Comparison of ENCODE assay signal across 22 cellular contexts in genomic region chr10:21964983-21965665, GRCh38. TPM values are rescaled to one million over a fixed set of nuclear protein-coding genes. Genes with fewer than 3 reads are reported as not detected.
DNase-seq lines count a peak whose midpoint lies in the region; ATAC-seq, FAIRE-seq and TF ChIP-seq lines count a peak whose summit lies in the region.
"Had no signal": no experiment of that assay in that cellular context is flagged by ENCODE, and none has a peak within 500 bp of the region (broad histone marks: within the 10 kb centered on the region; RNA-seq: fewer than 3 reads in every experiment).

No MANE protein-coding gene starts in this region.

- H3K23ac ChIP-seq in mesenchymal stem cell (ENCODE audit: low read length in 2 of 2): no peak overlapping the region

- H3K27ac Mint-ChIP-seq in Caco-2 (ENCODE audit: unreplicated experiment): peak overlapping the region; percentile 6
- no peak overlapping the region for H3K27ac Mint-ChIP-seq in activated CD8-positive, alpha-beta T cell treated with anti-CD3 and anti-CD28 coated beads, Interleukin-2, amount 10 ng/mL, durations not matched to agents 7 days and 5 days
- H3K27ac Mint-ChIP-seq: CD4-positive, alpha-beta T cell had no signal

- H2BK12ac ChIP-seq in mesenchymal stem cell (ENCODE audit: low read length in 2 of 2): no peak overlapping the region

- no peak for TF ChIP-seq POLR2A in K562 (conservative IDR thresholded peaks at IDR 0.05)

- peaks cover 25% of the 10 kb centered on the region for H3K9me3 Mint-ChIP-seq in Caco-2 (ENCODE audit: unreplicated experiment)
- no peaks in the 10 kb centered on the region for H3K9me3 Mint-ChIP-seq in activated CD8-positive, alpha-beta T cell treated with anti-CD3 and anti-CD28 coated beads, Interleukin-2, amount 10 ng/mL, durations not matched to agents 7 days and 5 days (ENCODE audit: insufficient read depth)

- H3K18ac ChIP-seq in mesenchymal stem cell (ENCODE audit: low read depth in 1 of 2, low read length in 2 of 2): no peak overlapping the region

- H2BK120ac ChIP-seq in mesenchymal stem cell (ENCODE audit: low read depth, low read length): no peak overlapping the region

- no peaks in the 10 kb centered on the region for H3K27me3 Mint-ChIP-seq in Caco-2 (ENCODE audit: insufficient read depth, unreplicated experiment)
- H3K27me3 Mint-ChIP-seq in activated CD8-positive, alpha-beta T cell treated with anti-CD3 and anti-CD28 coated beads, Interleukin-2, amount 10 ng/mL, durations not matched to agents 7 days and 5 days (ENCODE audit: low read depth): no peaks in the 10 kb centered on the region
- H3K27me3 Mint-ChIP-seq: CD4-positive, alpha-beta T cell had no signal

- no peak overlapping the region for H4K8ac ChIP-seq in mesenchymal stem cell (ENCODE audit: low read length)

- H3K4me1 ChIP-seq in Caco-2: peaks cover 32% of the 10 kb centered on the region
- peaks cover 0 to 4% of the 10 kb centered on the region in 2 experiments; a peak in 2 of 5 replicates for H3K4me1 ChIP-seq in K562 (replicated peaks in 1 of 2; ENCODE audit: control insufficient read depth in 2 of 2, insufficient read depth in 2 of 2, low read length in 2 of 2)
- H3K4me1 ChIP-seq in mesenchymal stem cell (ENCODE audit: control insufficient read depth, insufficient read depth, low read depth, low read length): no peaks in the 10 kb centered on the region
- H3K4me1 ChIP-seq: HAP-1 had no signal

- BruUV-seq in Caco-2 (replicated peaks; lab: Mats Ljungman, UMichigan) (no TSS peak), K562 (replicated peaks; lab: Mats Ljungman, UMichigan) (no TSS peak)

- peaks cover 7% of the 10 kb centered on the region; the same call in 1 of the 2 replicates for H3K9me3 ChIP-seq in Caco-2
- 0 out of 2 replicates have a peak, but pooled peaks cover 2% of the 10 kb centered on the region for H3K9me3 ChIP-seq in K562 (replicated peaks; ENCODE audit: control insufficient read depth, insufficient read depth, low read depth, low read length)
- no peaks in the 10 kb centered on the region for H3K9me3 ChIP-seq in mesenchymal stem cell (ENCODE audit: control insufficient read depth, low read length)
- H3K9me3 ChIP-seq: A549, HAP-1 had no signal

- peaks cover 9% of the 10 kb centered on the region for H3K36me3 Mint-ChIP-seq in Caco-2 (ENCODE audit: insufficient read depth, unreplicated experiment)
- H3K36me3 Mint-ChIP-seq in activated CD8-positive, alpha-beta T cell treated with anti-CD3 and anti-CD28 coated beads, Interleukin-2, amount 10 ng/mL, durations not matched to agents 7 days and 5 days (ENCODE audit: low read depth): no peaks in the 10 kb centered on the region

- no peak overlapping the region for H2AK5ac ChIP-seq in mesenchymal stem cell (ENCODE audit: low read length, severe bottlenecking)

- no peaks in the 10 kb centered on the region for H3K9me1 ChIP-seq in K562 (ENCODE audit: control insufficient read depth, insufficient read depth, low read length)

- no peak for TF ChIP-seq RAD21 in K562 (CRISPR knock-in tag; conservative IDR thresholded peaks at IDR 0.05 in 1 of 2, IDR thresholded peaks at IDR 0.05 in 1 of 2)

- ATAC-seq in K562 (no peak), left cardiac atrium (no peak), GM21367 (IDR thresholded peaks at IDR 0.05; ENCODE audit: unreplicated experiment) (no peak), HG03135 (IDR thresholded peaks at IDR 0.05; ENCODE audit: unreplicated experiment) (no peak)
- no peak for ATAC-seq in activated CD8-positive, alpha-beta T cell treated with anti-CD3 and anti-CD28 coated beads, Interleukin-2, amount 10 ng/mL, durations not matched to agents 7 days and 5 days
- ATAC-seq: A549, GM12878 had no signal

- CTCF ChIA-PET in Caco-2 (lab: Charles Lee): no interaction called here
- CTCF ChIA-PET in K562 (lab: Yijun Ruan, JAX; ENCODE audit: low intra/inter-chr PET ratio): no interaction called here
- CTCF ChIA-PET in activated CD8-positive, alpha-beta T cell treated with anti-CD3 and anti-CD28 coated beads, Interleukin-2, amount 10 ng/mL, durations not matched to agents 7 days and 5 days (lab: Charles Lee): no interaction called here

- peaks cover 17% of the 10 kb centered on the region for H3K79me1 ChIP-seq in mesenchymal stem cell (replicated peaks; ENCODE audit: low read length, poor library complexity, severe bottlenecking)

- peaks cover 31% of the 10 kb centered on the region for H3K4me1 Mint-ChIP-seq in Caco-2 (ENCODE audit: low read depth, unreplicated experiment)
- no peaks in the 10 kb centered on the region for H3K4me1 Mint-ChIP-seq in activated CD8-positive, alpha-beta T cell treated with anti-CD3 and anti-CD28 coated beads, Interleukin-2, amount 10 ng/mL, durations not matched to agents 7 days and 5 days (ENCODE audit: low read depth)

- H3K79me2 ChIP-seq in K562 (ENCODE audit: control insufficient read depth, insufficient read depth, low read length): peaks cover 43% of the 10 kb centered on the region

- in situ Hi-C loops in K562 (cut with MboI): loop anchor here (25.0 kb wide), 1 partner anchor 903 kb away; no protein-coding TSS in a partner anchor

- intact Hi-C loops in Caco-2 (cut with micrococcal nuclease; ENCODE audit: unreplicated experiment) (no loop called here), K562 (cut with micrococcal nuclease) (no loop called here), left cardiac atrium (cut with DNase I) (loop anchor here in 1 of 2 donors (10.0 kb wide), 1 partner anchor 470 kb away; no protein-coding TSS in a partner anchor)

- H3K36me3 ChIP-seq in Caco-2 (ENCODE audit: control insufficient read depth, insufficient read depth, low read length): no peaks in the 10 kb centered on the region
- no peaks in the 10 kb centered on the region for H3K36me3 ChIP-seq in K562 (ENCODE audit: control insufficient read depth, insufficient read depth, low read length)
- no peaks in the 10 kb centered on the region for H3K36me3 ChIP-seq in mesenchymal stem cell (ENCODE audit: control insufficient read depth in 1 of 2, insufficient read depth in 2 of 2, low read depth in 1 of 2, low read length in 2 of 2)
- H3K36me3 ChIP-seq: HAP-1 had no signal

- DNase-seq in Caco-2: peak in 1 of 2 experiments; percentile 21
- DNase-seq in K562 (ENCODE audit: extremely low read depth in 1 of 4, low spot score in 3 of 4): no peak
- peak; percentile 18 for DNase-seq in mesenchymal stem cell
- no peak for DNase-seq in left cardiac atrium
- no peak for DNase-seq in activated CD8-positive, alpha-beta T cell treated with anti-CD3 and anti-CD28 coated beads, Interleukin-2, amount 10 ng/mL, durations not matched to agents 7 days and 5 days
- DNase-seq: AML-193; CD4-positive, alpha-beta T cell; DMS153; DMS79; GM23248; IMR-90; KBM-7 had no signal

- TF ChIP-seq CTCF in Caco-2 (IDR thresholded peaks at IDR 0.05; ENCODE audit: insufficient read depth in 1 of 2, low read depth in 1 of 2, low read length in 1 of 2, severe bottlenecking in 1 of 2, unreplicated experiment in 1 of 2) (no peak), K562 (IDR thresholded peaks at IDR 0.05 in 2 of 3, conservative IDR thresholded peaks at IDR 0.05 in 1 of 3; ENCODE audit: insufficient read depth in 2 of 3, low read depth in 1 of 3, low read length in 3 of 3) (no peak)

- no peak overlapping the region for H3K4me2 ChIP-seq in K562 (ENCODE audit: insufficient read depth, low read length)
- H3K4me2 ChIP-seq in mesenchymal stem cell (ENCODE audit: low read length, poor library complexity, severe bottlenecking): no peak overlapping the region
- H3K4me2 ChIP-seq: A549 had no signal

- no peak overlapping the region for H2AFZ ChIP-seq in K562 (ENCODE audit: low read depth, low read length)
- H2AFZ ChIP-seq in mesenchymal stem cell (ENCODE audit: low read depth, low read length): no peak overlapping the region
- H2AFZ ChIP-seq: GM23248 had no signal

- POLR2A ChIA-PET in Caco-2 (lab: Charles Lee): interaction anchor here (0.6 to 0.7 kb wide), 2 partner anchors 470 to 567 kb away, joined by 3 to 8 read pairs; no protein-coding TSS in a partner anchor
- POLR2A ChIA-PET in K562 (lab: Yijun Ruan, JAX): interaction anchor here (0.5 to 0.8 kb wide), 2 partner anchors 12 to 751 kb away, joined by 3 read pairs; no protein-coding TSS in a partner anchor
- POLR2A ChIA-PET in activated CD8-positive, alpha-beta T cell treated with anti-CD3 and anti-CD28 coated beads, Interleukin-2, amount 10 ng/mL, durations not matched to agents 7 days and 5 days (lab: Charles Lee): no interaction called here

- FAIRE-seq in G401.6 (lab: Jason Lieb, UNC) (peak; percentile 51), K562 (lab: Jason Lieb, UNC) (no peak)
- FAIRE-seq: A549, GM12878, GM19239, HTR-8/SVneo had no signal

- no peak overlapping the region for H3K4ac ChIP-seq in mesenchymal stem cell (ENCODE audit: low read depth in 1 of 2, low read length in 2 of 2)

- H4K91ac ChIP-seq in mesenchymal stem cell (ENCODE audit: low read length): no peak overlapping the region

- no peak overlapping the region for H3K9ac ChIP-seq in K562 (ENCODE audit: insufficient read depth in 1 of 2, low read depth in 2 of 2, low read length in 2 of 2)
- H3K9ac ChIP-seq in mesenchymal stem cell (ENCODE audit: low read length): no peak overlapping the region
- H3K9ac ChIP-seq: GM23248 had no signal

- H2BK15ac ChIP-seq in mesenchymal stem cell (ENCODE audit: low read depth, poor library complexity, severe bottlenecking): no peak overlapping the region

- no peaks in the 10 kb centered on the region for H4K20me1 ChIP-seq in K562 (replicated peaks; ENCODE audit: control insufficient read depth, insufficient read depth, low read length)

- H3K27ac ChIP-seq in K562 (ENCODE audit: extremely low read depth, low read depth, low read length): no peak overlapping the region
- H3K27ac ChIP-seq in mesenchymal stem cell (ENCODE audit: low read length, poor library complexity, severe bottlenecking): no peak overlapping the region
- H3K27ac ChIP-seq: A549, C4-2B, GM23248, HL-60 had no signal

- no peak for TF ChIP-seq EP300 in K562 (IDR thresholded peaks at IDR 0.05; ENCODE audit: low read length)

- H3K27me3 ChIP-seq in Caco-2 (replicated peaks; ENCODE audit: control insufficient read depth, insufficient read depth, low read length) (no peaks in the 10 kb centered on the region), K562 (ENCODE audit: control insufficient read depth in 2 of 2, insufficient read depth in 2 of 2, low read length in 2 of 2) (no peaks in the 10 kb centered on the region), mesenchymal stem cell (ENCODE audit: control insufficient read depth in 1 of 2, insufficient read depth in 1 of 2, low read length in 2 of 2) (no peaks in the 10 kb centered on the region)

- H3K4me3 Mint-ChIP-seq in Caco-2 (ENCODE audit: unreplicated experiment): no peak overlapping the region
- H3K4me3 Mint-ChIP-seq in activated CD8-positive, alpha-beta T cell treated with anti-CD3 and anti-CD28 coated beads, Interleukin-2, amount 10 ng/mL, durations not matched to agents 7 days and 5 days: no peak overlapping the region
- H3K4me3 Mint-ChIP-seq: CD4-positive, alpha-beta T cell had no signal

- no peak overlapping the region for H2BK5ac ChIP-seq in mesenchymal stem cell (ENCODE audit: low read depth, low read length, poor library complexity, severe bottlenecking)

- H3K4me3 ChIP-seq in Caco-2 (ENCODE audit: low read depth, low read length) (no peak overlapping the region), K562 (no peak overlapping the region), mesenchymal stem cell (ENCODE audit: insufficient read depth in 1 of 2, low read depth in 1 of 2, low read length in 2 of 2) (no peak overlapping the region)
- H3K4me3 ChIP-seq: A549, GM12878, GM23248, HAP-1 had no signal

- H3K14ac ChIP-seq in mesenchymal stem cell (ENCODE audit: low read length in 2 of 2): no peak overlapping the region

RNA-seq across cellular contexts. Expression of gene DNAJC1, which starts 38.4 kb away (rescaled TPM):
- 50.7 and 54.2 TPM in 2 replicates for total RNA-seq in Caco-2 (2022)
- total RNA-seq in K562 (2011; cell fraction: chromatin; rRNA removed; ENCODE audit: low replicate concordance): 29.4 and 61.1 TPM in 2 replicates
- total RNA-seq in K562 (2011; cell fraction: nucleolus; rRNA removed): 34.9 and 39.7 TPM in 2 replicates
- total RNA-seq in K562 (2011; cell fraction: nucleoplasm; rRNA removed): 35.4 and 45.9 TPM in 2 replicates
- total RNA-seq in K562 (2014; rRNA removed): 57.7 and 77.6 TPM in 2 replicates
- total RNA-seq in K562 (2014; rRNA removed; fragmentation: Illumina TruSeq; extraction: Trizol): 40.3 and 46.3 TPM in 2 replicates
- 43.7 and 47.5 TPM in 2 replicates for total RNA-seq in K562 (2015; rRNA removed; fragmentation: Illumina TruSeq; extraction: Trizol)
- 36.4 and 39.6 TPM in 2 replicates for total RNA-seq in K562 (2021)
- 57.6 and 63.4 TPM in 2 replicates for polyA plus RNA-seq in K562 (2011; rRNA removed)
- 21.2 and 30.8 TPM in 2 replicates for polyA plus RNA-seq in K562 (2011; cell fraction: cytosol; rRNA removed)
- polyA plus RNA-seq in K562 (2011; cell fraction: nucleus; rRNA removed): 23.2 and 30.1 TPM in 2 replicates
- polyA plus RNA-seq in K562 (2012): 30.9 and 42.9 TPM in 2 replicates
- polyA plus RNA-seq in K562 (2014; fragmentation: Illumina TruSeq; extraction: Trizol): 39.7 and 52.9 TPM in 2 replicates
- 1 to 10 TPM; 5.4 to 6.5 TPM for polyA plus RNA-seq in K562 (2014; fragmentation: Nextera tagmentation; extraction: Ambion mirVana)
- 45.4 and 60.6 TPM in 2 replicates for polyA plus RNA-seq in K562 (2014; rRNA removed)
- polyA minus RNA-seq in K562 (2011; rRNA and poly(A)+ RNA removed): 44.3 and 45.7 TPM in 2 replicates
- 18.0 and 26.0 TPM in 2 replicates for polyA minus RNA-seq in K562 (2011; cell fraction: cytosol; rRNA and poly(A)+ RNA removed)
- 39.7 and 46.4 TPM in 2 replicates for polyA minus RNA-seq in K562 (2011; cell fraction: nucleus; rRNA and poly(A)+ RNA removed)
- polyA plus RNA-seq in mesenchymal stem cell (2013, experiment 1 of 2): 75.7 TPM
- polyA plus RNA-seq in mesenchymal stem cell (2013, experiment 2 of 2): 77.3 TPM
- 10 to 100 TPM; 16.1 to 20.8 TPM for total RNA-seq in left cardiac atrium
- 10 to 100 TPM; 21.4 to 22.4 TPM for total RNA-seq in activated CD8-positive, alpha-beta T cell treated with anti-CD3 and anti-CD28 coated beads, Interleukin-2, amount 10 ng/mL, durations not matched to agents 7 days and 5 days
